ENCODE assay signal across 7 cellular contexts in the genomic region with DNA sequence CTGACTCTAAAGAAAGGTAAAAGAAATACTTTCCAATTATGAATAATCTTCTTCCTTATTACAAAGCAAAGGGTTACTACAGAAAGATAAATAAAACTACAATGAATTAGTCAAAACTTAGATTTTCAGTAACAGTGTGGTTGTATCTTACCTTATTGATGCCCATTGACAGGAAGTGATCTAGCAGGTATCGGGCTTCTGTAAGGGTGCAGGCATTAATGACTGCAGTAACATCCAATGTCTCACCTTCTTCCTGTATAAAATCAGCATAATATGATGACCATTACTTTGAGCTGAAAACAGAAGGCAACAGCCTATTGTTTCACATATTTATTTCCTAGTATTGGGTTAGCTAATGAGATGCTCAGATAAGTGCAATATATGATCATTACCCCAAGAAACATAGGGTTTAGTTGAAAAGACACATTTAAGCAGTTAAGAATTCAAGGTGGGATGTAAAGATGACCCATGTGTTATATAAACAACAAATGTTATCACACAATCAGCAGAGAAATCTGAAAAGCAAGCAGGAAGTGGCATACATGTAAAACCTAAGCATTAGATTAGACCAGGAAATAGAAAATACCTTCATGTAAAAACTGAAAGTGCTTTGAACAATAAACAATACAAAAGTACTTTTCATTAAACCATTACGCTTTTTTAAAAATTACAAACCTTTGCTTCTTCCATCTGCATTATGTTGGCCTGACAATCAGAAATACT.
"Had no signal": no experiment of that assay in that cellular context is flagged by ENCODE, and none has a peak within 500 bp of the region (broad histone marks: within the 10 kb centered on the region; RNA-seq: fewer than 3 reads in every experiment).

No MANE protein-coding gene starts in this region.

- H3K27ac Mint-ChIP-seq: activated B cell treated with CpG ODN at 0.5 μM for 24 hours had no signal

- H3K4me3 Mint-ChIP-seq: activated B cell treated with CpG ODN at 0.5 μM for 24 hours had no signal

- H3K4me1 Mint-ChIP-seq: activated B cell treated with CpG ODN at 0.5 μM for 24 hours had no signal

- H3K9me3 Mint-ChIP-seq: activated B cell treated with CpG ODN at 0.5 μM for 24 hours had no signal

- H3K27me3 Mint-ChIP-seq: activated B cell treated with CpG ODN at 0.5 μM for 24 hours had no signal

- DNase-seq: activated B cell treated with CpG ODN at 0.5 μM for 24 hours; activated T-cell treated with anti-CD3 and anti-CD28 coated beads, Interleukin-2, amount 50 U/mL, for 48 hours; amygdala; brain microvascular endothelial cell; hippocampal formation; kidney glomerular epithelial cell; posterior cingulate gyrus had no signal
